Comparison of ENCODE assay signal across 10 cellular contexts in genomic region chr5:80686757-80687156, GRCh38. TPM values are rescaled to one million over a fixed set of nuclear protein-coding genes. Genes with fewer than 3 reads are reported as not detected.
DNase-seq lines count a peak whose midpoint lies in the region; ATAC-seq and TF ChIP-seq lines count a peak whose summit lies in the region.
"Had no signal": no experiment of that assay in that cellular context is flagged by ENCODE, and none has a peak within 500 bp of the region (broad histone marks: within the 10 kb centered on the region; RNA-seq: fewer than 3 reads in every experiment).

No MANE protein-coding gene starts in this region.

- H3K27ac ChIP-seq in CD4-positive, alpha-beta memory T cell (ENCODE audit: low read depth, low read length): no peak overlapping the region
- no peak overlapping the region for H3K27ac ChIP-seq in brain microvascular endothelial cell
- no peak overlapping the region for H3K27ac ChIP-seq in suprapubic skin
- H3K27ac ChIP-seq: skin epidermis had no signal

- no peaks in the 10 kb centered on the region for H3K27me3 Mint-ChIP-seq in CD4-positive, alpha-beta memory T cell
- H3K27me3 Mint-ChIP-seq in mesothelial cell of epicardium (ENCODE audit: low read depth): no peaks in the 10 kb centered on the region
- H3K27me3 Mint-ChIP-seq: central memory CD8-positive, alpha-beta T cell had no signal

- no peaks in the 10 kb centered on the region for H3K27me3 ChIP-seq in CD4-positive, alpha-beta memory T cell (ENCODE audit: insufficient read depth, low read length)
- H3K27me3 ChIP-seq in brain microvascular endothelial cell (replicated peaks) (no peaks in the 10 kb centered on the region), suprapubic skin (no peaks in the 10 kb centered on the region)

- DNase-seq in CD4-positive, alpha-beta memory T cell: peak in 4 of 5 donors; percentile 32 to 41 (median 37)
- DNase-seq in Kasumi-1 (lab: John Stamatoyannopoulos, UW) (peak; percentile 39 to 56), brain microvascular endothelial cell (no peak), mesothelial cell of epicardium (ENCODE audit: low spot score in 2 of 2, unreplicated experiment in 2 of 2) (no peak), suprapubic skin (ENCODE audit: low spot score in 2 of 2) (no peak)
- DNase-seq in effector CD8-positive, alpha-beta T cell (lab: John Stamatoyannopoulos, UW): no peak
- DNase-seq in activated CD4-positive, alpha-beta T cell treated with anti-CD3 and anti-CD28 coated beads, Interleukin-2, amount 50 U/mL, for 48 hours: no peak

- H3K27ac Mint-ChIP-seq in CD4-positive, alpha-beta memory T cell: no peak overlapping the region
- no peak overlapping the region for H3K27ac Mint-ChIP-seq in mesothelial cell of epicardium

- H3K9me3 Mint-ChIP-seq in CD4-positive, alpha-beta memory T cell: no peaks in the 10 kb centered on the region
- peaks cover 15% of the 10 kb centered on the region for H3K9me3 Mint-ChIP-seq in mesothelial cell of epicardium
- H3K9me3 Mint-ChIP-seq: central memory CD8-positive, alpha-beta T cell had no signal

- no peak for TF ChIP-seq EP300 in suprapubic skin (IDR thresholded peaks at IDR 0.05)

- no peak for ATAC-seq in HG03280 (IDR thresholded peaks at IDR 0.05; ENCODE audit: unreplicated experiment)

- H3K4me3 ChIP-seq in CD4-positive, alpha-beta memory T cell (ENCODE audit: low read length in 2 of 2): no peak overlapping the region
- H3K4me3 ChIP-seq in brain microvascular endothelial cell (ENCODE audit: low read depth, low read length): no peak overlapping the region
- H3K4me3 ChIP-seq in suprapubic skin: no peak overlapping the region
- H3K4me3 ChIP-seq: skin epidermis had no signal

- no peaks in the 10 kb centered on the region for H3K9me3 ChIP-seq in CD4-positive, alpha-beta memory T cell (ENCODE audit: control insufficient read depth in 1 of 2, low read length in 2 of 2)
- H3K9me3 ChIP-seq in suprapubic skin: no peaks in the 10 kb centered on the region

- POLR2A ChIA-PET in CD4-positive, alpha-beta memory T cell (lab: Charles Lee; ENCODE audit: partially characterized antibody): no interaction called here

- TF ChIP-seq CTCF in brain microvascular endothelial cell (IDR thresholded peaks at IDR 0.05; ENCODE audit: low read depth, low read length, missing control alignments) (peak; percentile 32), mesothelial cell of epicardium (IDR thresholded peaks at IDR 0.05; ENCODE audit: unreplicated experiment) (peak; percentile 70), suprapubic skin (IDR thresholded peaks at IDR 0.05) (no peak)

- in situ Hi-C loops in brain microvascular endothelial cell (cut with HindIII; ENCODE audit: low pct_ligation_motif_present, low sequenced_read_pairs): no loop called here

- peaks cover 13 to 28% (median 19%) of the 10 kb centered on the region in 4 donors for H3K4me1 Mint-ChIP-seq in CD4-positive, alpha-beta memory T cell
- H3K4me1 Mint-ChIP-seq in mesothelial cell of epicardium: no peaks in the 10 kb centered on the region

- intact Hi-C loops in CD4-positive, alpha-beta memory T cell (cut with micrococcal nuclease): loop anchor here (1.0 to 5.0 kb wide), 4 partner anchors 422 to 611 kb away; no protein-coding TSS in a partner anchor

- CTCF ChIA-PET in CD4-positive, alpha-beta memory T cell (lab: Charles Lee; ENCODE audit: partially characterized antibody): interaction anchor here (1.0 to 4.3 kb wide), 8 partner anchors 14 to 614 kb away, joined by 3 to 44 read pairs (median 8); no protein-coding TSS in a partner anchor

- H3K4me3 Mint-ChIP-seq in CD4-positive, alpha-beta memory T cell: no peak overlapping the region
- H3K4me3 Mint-ChIP-seq in mesothelial cell of epicardium: no peak overlapping the region
- H3K4me3 Mint-ChIP-seq: central memory CD8-positive, alpha-beta T cell had no signal

- H3K36me3 Mint-ChIP-seq in CD4-positive, alpha-beta memory T cell: peaks cover 19 to 24% of the 10 kb centered on the region in 2 donors
- H3K36me3 Mint-ChIP-seq in mesothelial cell of epicardium: peaks cover 27% of the 10 kb centered on the region

- peaks cover 5% of the 10 kb centered on the region for H3K4me1 ChIP-seq in CD4-positive, alpha-beta memory T cell (ENCODE audit: insufficient read depth, low read length)
- H3K4me1 ChIP-seq in suprapubic skin: no peaks in the 10 kb centered on the region

- no peak for TF ChIP-seq POLR2A in suprapubic skin (IDR thresholded peaks at IDR 0.05)

- no peaks in the 10 kb centered on the region for H3K36me3 ChIP-seq in CD4-positive, alpha-beta memory T cell (ENCODE audit: insufficient read depth, low read length)
- H3K36me3 ChIP-seq in brain microvascular endothelial cell (replicated peaks) (no peaks in the 10 kb centered on the region), suprapubic skin (peaks cover 11% of the 10 kb centered on the region)

RNA-seq across cellular contexts. Expression of gene DHFR, which starts 32.0 kb away (rescaled TPM):
- total RNA-seq in CD4-positive, alpha-beta memory T cell: 10 to 100 TPM; 18.5 to 19.2 TPM
- polyA plus RNA-seq in CD4-positive, alpha-beta memory T cell: 1 to 10 TPM; 1.3 to 1.8 TPM
- total RNA-seq in mesothelial cell of epicardium (29.2 to 30.9 TPM (median 29.4 TPM) in 3 replicates), suprapubic skin (1 to 10 TPM; 4.9 to 6.8 (median 5.1) TPM)

RNA-seq across cellular contexts. Expression of gene MSH3, which starts 32.3 kb away (rescaled TPM):
- 10 to 100 TPM; 14.3 to 17.1 TPM for total RNA-seq in CD4-positive, alpha-beta memory T cell
- polyA plus RNA-seq in CD4-positive, alpha-beta memory T cell: 10 to 100 TPM; 14.3 to 16.4 TPM
- total RNA-seq in mesothelial cell of epicardium (17.8 to 18.7 TPM (median 18.4 TPM) in 3 replicates), suprapubic skin (10 to 100 TPM; 11.0 to 15.0 (median 12.4) TPM)

Comparison
In these comparisons a context has a peak if more than half of its experiments do, and no peak if none do; other contexts are left out.
1. DNase-seq: peak in CD4-positive, alpha-beta memory T cell (4 of 5) and Kasumi-1 (2 of 2); none in brain microvascular endothelial cell (single experiment), mesothelial cell of epicardium (0 of 2), effector CD8-positive, alpha-beta T cell (single experiment), activated CD4-positive, alpha-beta T cell treated with anti-CD3 and anti-CD28 coated beads, Interleukin-2, amount 50 U/mL, for 48 hours (0 of 2) and suprapubic skin (0 of 2).
2. CTCF ChIP-seq: peak in brain microvascular endothelial cell (single experiment) and mesothelial cell of epicardium (single experiment); none in suprapubic skin (0 of 2).